21 cellular contexts compared by ENCODE assay signal in genomic region chr4:3348621-3349020, GRCh38.
"Had no signal": no experiment of that assay in that cellular context is flagged by ENCODE, and none has a peak within 500 bp of the region (broad histone marks: within the 10 kb centered on the region; RNA-seq: fewer than 3 reads in every experiment).

No MANE protein-coding gene starts in this region.

- ATAC-seq: HepG2 had no signal

- H3K4me3 ChIP-seq: MG63 had no signal

- H3K9me2 ChIP-seq: SK-N-SH had no signal

- H3K9me3 ChIP-seq: MG63, SK-N-SH had no signal

- H3K4me2 ChIP-seq: SK-N-SH had no signal

- H3K27me3 ChIP-seq: MG63 had no signal

- H3K36me3 ChIP-seq: MG63 had no signal

- DNase-seq: IMR-90, Karpas-422, KG1, MG63, NCI-H1092, NCI-H1105 treated with DMSO at 0.1 percent for 48 hours, NCI-H1417 treated with DMSO at 0.1 percent for 48 hours, NCI-H146, NCI-H1694 treated with DMSO at 0.1 percent for 48 hours, NCI-H1930, NCI-H2081, NCI-H2107, NCI-H2227 treated with DMSO at 0.1 percent for 48 hours, NCI-H524, NCI-H526 treated with DMSO at 0.1 percent for 48 hours, NCI-H748 treated with DMSO at 0.1 percent for 48 hours, RPMI8226, SHP77, SK-N-SH, SW 1271 had no signal

- FAIRE-seq: HepG2 had no signal
